ENCODE assay signal across 8 cellular contexts in genomic region chr14:64879635-64880381, GRCh38. TPM values are rescaled to one million over a fixed set of nuclear protein-coding genes. Genes with fewer than 3 reads are reported as not detected.
DNase-seq lines count a peak whose midpoint lies in the region; ATAC-seq, FAIRE-seq and TF ChIP-seq lines count a peak whose summit lies in the region.

Gene SPTB, minus strand, starts transcription at chr14:64879907. Its CDS starts 56,813 bp downstream, at chr14:64823094.

- ATAC-seq in A549 (peak; percentile 72 to 73), GM19438 (IDR thresholded peaks at IDR 0.05; ENCODE audit: low read depth, unreplicated experiment) (peak; percentile 45), natural killer cell (peak; percentile 44 to 72 (median 68))
- peak; percentile 81 for ATAC-seq in activated CD8-positive, alpha-beta memory T cell treated with anti-CD3 and anti-CD28 coated beads, Interleukin-2, amount 10 ng/mL, durations not matched to agents 7 days and 5 days

- no peaks in the 10 kb centered on the region for H3K36me3 Mint-ChIP-seq in activated CD8-positive, alpha-beta memory T cell treated with anti-CD3 and anti-CD28 coated beads, Interleukin-2, amount 10 ng/mL, durations not matched to agents 7 days and 5 days
- H3K36me3 Mint-ChIP-seq in natural killer cell: no peaks in the 10 kb centered on the region

- peak within 1 kb of the TSS; percentile 97 for H3K4me2 ChIP-seq in A549
- H3K4me2 ChIP-seq in endothelial cell of umbilical vein (ENCODE audit: insufficient read depth, low read length): peak within 1 kb of the TSS; percentile 70

- CTCF ChIA-PET in A549 (lab: Yijun Ruan, JAX) (interaction anchor here (0.7 to 7.9 kb wide), 13 partner anchors 10 to 115 kb away, joined by 3 to 86 read pairs (median 4); no protein-coding TSS in a partner anchor), endothelial cell of umbilical vein (lab: Charles Lee) (interaction anchor here (1.8 to 7.4 kb wide), 3 partner anchors 11 to 56 kb away, joined by 6 to 84 read pairs (median 8); no protein-coding TSS in a partner anchor)
- CTCF ChIA-PET in activated CD8-positive, alpha-beta memory T cell treated with anti-CD3 and anti-CD28 coated beads, Interleukin-2, amount 10 ng/mL, durations not matched to agents 7 days and 5 days (lab: Charles Lee): interaction anchor here (0.7 to 5.6 kb wide), 6 partner anchors 11 to 107 kb away, joined by 3 to 42 read pairs (median 4); no protein-coding TSS in a partner anchor

- no peaks in the 10 kb centered on the region for H3K9me3 Mint-ChIP-seq in activated CD8-positive, alpha-beta memory T cell treated with anti-CD3 and anti-CD28 coated beads, Interleukin-2, amount 10 ng/mL, durations not matched to agents 7 days and 5 days (ENCODE audit: low read depth)
- no peaks in the 10 kb centered on the region for H3K9me3 Mint-ChIP-seq in natural killer cell

- WGBS in A549 (ENCODE audit: missing lambda C conversion rate): no CpG with 5 or more reads among the region's 68 CpGs

- intact Hi-C loops in endothelial cell of umbilical vein (cut with micrococcal nuclease): no loop called here
- intact Hi-C loops in natural killer cell (cut with micrococcal nuclease): no loop called here

- no peaks in the 10 kb centered on the region for H3K9me1 ChIP-seq in endothelial cell of umbilical vein (replicated peaks; ENCODE audit: control insufficient read depth, extremely low read depth, insufficient read depth, low read length)

- H3K27ac ChIP-seq in A549 (peak within 1 kb of the TSS; percentile 65 to 82), endothelial cell of umbilical vein (ENCODE audit: insufficient read depth, low read depth, low read length) (no peak within 1 kb of the TSS)

- H3K4me3 Mint-ChIP-seq in activated CD8-positive, alpha-beta memory T cell treated with anti-CD3 and anti-CD28 coated beads, Interleukin-2, amount 10 ng/mL, durations not matched to agents 7 days and 5 days: peak within 1 kb of the TSS; percentile 73
- peak within 1 kb of the TSS; percentile 85 for H3K4me3 Mint-ChIP-seq in natural killer cell

- no peak for TF ChIP-seq EP300 in A549 (IDR thresholded peaks at IDR 0.05)

- dilution Hi-C loops in endothelial cell of umbilical vein (cut with MboI; ENCODE audit: extremely low pct_ligation_motif_present, low sequenced_read_pairs): no loop called here

- no peaks in the 10 kb centered on the region for H3K79me2 ChIP-seq in endothelial cell of umbilical vein (ENCODE audit: control insufficient read depth, insufficient read depth, low read length)

- BruUV-seq in endothelial cell of umbilical vein (replicated peaks; lab: Mats Ljungman, UMichigan): no TSS peak

- TF ChIP-seq CTCF in A549 (IDR thresholded peaks at IDR 0.05): peak; percentile 14; the same call in 1 of the 3 replicates
- no peak for TF ChIP-seq CTCF in endothelial cell of umbilical vein (IDR thresholded peaks at IDR 0.05; ENCODE audit: extremely low read depth in 1 of 2, insufficient read depth in 1 of 2, low read depth in 1 of 2, low read length in 2 of 2)
- TF ChIP-seq CTCF in natural killer cell (IDR thresholded peaks at IDR 0.05): no peak

- H3K9ac ChIP-seq in endothelial cell of umbilical vein (replicated peaks; ENCODE audit: extremely low read depth, insufficient read depth, low read length): no peak within 1 kb of the TSS

- DNase-seq in A549 (ENCODE audit: low read depth in 1 of 2, low spot score in 1 of 2): peak in 1 of 2 experiments; percentile 30
- peak; percentile 33 for DNase-seq in NCI-H2196 treated with DMSO at 0.1 percent for 48 hours (lab: John Stamatoyannopoulos, UW; ENCODE audit: unreplicated experiment)
- DNase-seq in activated CD8-positive, alpha-beta memory T cell treated with anti-CD3 and anti-CD28 coated beads, Interleukin-2, amount 10 ng/mL, durations not matched to agents 7 days and 5 days: peak; percentile 67
- DNase-seq in endothelial cell of umbilical vein (ENCODE audit: low read depth, low spot score): no peak
- DNase-seq in natural killer cell: no peak
- peak; percentile 61 for DNase-seq in stimulated activated naive CD4-positive, alpha-beta T cell treated with Interleukin-2 at 50 U/mL for 16 hours (lab: John Stamatoyannopoulos, UW)
- no peak for DNase-seq in T1000 (lab: John Stamatoyannopoulos, UW)

- peaks cover 13% of the 10 kb centered on the region for H3K4me1 Mint-ChIP-seq in activated CD8-positive, alpha-beta memory T cell treated with anti-CD3 and anti-CD28 coated beads, Interleukin-2, amount 10 ng/mL, durations not matched to agents 7 days and 5 days
- H3K4me1 Mint-ChIP-seq in natural killer cell: peaks cover 0 to 7% of the 10 kb centered on the region in 2 donors

- H3K9me3 ChIP-seq in A549 (no peaks in the 10 kb centered on the region), endothelial cell of umbilical vein (replicated peaks; ENCODE audit: control insufficient read depth, insufficient read depth, low read length) (no peaks in the 10 kb centered on the region)

- peak within 1 kb of the TSS; percentile 73 for H2AFZ ChIP-seq in endothelial cell of umbilical vein (ENCODE audit: low read depth, low read length)

- H3K4me1 ChIP-seq in A549 (no peaks in the 10 kb centered on the region), endothelial cell of umbilical vein (ENCODE audit: control insufficient read depth, extremely low read depth, insufficient read depth, low read length) (peaks cover 2% of the 10 kb centered on the region)

- no peak for TF ChIP-seq POLR2A in A549 (IDR thresholded peaks at IDR 0.05; ENCODE audit: low read length)
- TF ChIP-seq POLR2A in endothelial cell of umbilical vein (IDR thresholded peaks at IDR 0.05; ENCODE audit: low read depth, low read length): no peak

- no peak for FAIRE-seq in A549 (lab: Jason Lieb, UNC)
- FAIRE-seq in endothelial cell of umbilical vein (lab: Jason Lieb, UNC): no peak

- peaks cover 50 to 84% of the 10 kb centered on the region in 2 experiments for H3K27me3 ChIP-seq in endothelial cell of umbilical vein (ENCODE audit: control insufficient read depth in 2 of 2, insufficient read depth in 2 of 2, low read length in 2 of 2)

- H3K27ac Mint-ChIP-seq in activated CD8-positive, alpha-beta memory T cell treated with anti-CD3 and anti-CD28 coated beads, Interleukin-2, amount 10 ng/mL, durations not matched to agents 7 days and 5 days: no peak within 1 kb of the TSS
- no peak within 1 kb of the TSS for H3K27ac Mint-ChIP-seq in natural killer cell

- TF ChIP-seq RAD21 in A549 (conservative IDR thresholded peaks at IDR 0.05 in 1 of 2, IDR thresholded peaks at IDR 0.05 in 1 of 2): no peak

- H3K4me3 ChIP-seq in A549 (peak within 1 kb of the TSS; percentile 85), endothelial cell of umbilical vein (replicated peaks in 1 of 3; ENCODE audit: insufficient read depth in 1 of 3, low read depth in 1 of 3, low read length in 3 of 3) (peak within 1 kb of the TSS; percentile 34 to 40 (median 35))

- peaks cover 79% of the 10 kb centered on the region for H3K27me3 Mint-ChIP-seq in activated CD8-positive, alpha-beta memory T cell treated with anti-CD3 and anti-CD28 coated beads, Interleukin-2, amount 10 ng/mL, durations not matched to agents 7 days and 5 days
- peaks cover 39 to 54% of the 10 kb centered on the region in 2 donors for H3K27me3 Mint-ChIP-seq in natural killer cell (ENCODE audit: low read depth in 2 of 2)

- H3K36me3 ChIP-seq in endothelial cell of umbilical vein (ENCODE audit: control insufficient read depth in 2 of 2, extremely low read depth in 1 of 2, insufficient read depth in 2 of 2, low read length in 2 of 2): no peaks in the 10 kb centered on the region

- H4K20me1 ChIP-seq in endothelial cell of umbilical vein (replicated peaks; ENCODE audit: control insufficient read depth, extremely low read depth, insufficient read depth, low read length): no peaks in the 10 kb centered on the region

- POLR2A ChIA-PET in A549 (lab: Yijun Ruan, JAX): interaction anchor here (0.7 to 0.9 kb wide), 3 partner anchors 81 to 354 kb away, joined by 3 read pairs; partner anchors contain the start of gene HSPA2
- POLR2A ChIA-PET in endothelial cell of umbilical vein (lab: Charles Lee): no interaction called here

TF ChIP-seq in A549, 52 proteins besides CTCF, POLR2A, EP300 and RAD21 (continues in another document):
- no peak for TF ChIP-seq MAZ (IDR thresholded peaks at IDR 0.05; ENCODE audit: borderline replicate concordance, low read depth, low read length)
- no peak for TF ChIP-seq NPAS2 (CRISPR knock-in tag; IDR thresholded peaks at IDR 0.05; ENCODE audit: borderline replicate concordance)

TF ChIP-seq in endothelial cell of umbilical vein, 7 proteins besides CTCF, POLR2A, EP300 and RAD21:
- TF ChIP-seq FOS (IDR thresholded peaks at IDR 0.05; ENCODE audit: borderline replicate concordance, insufficient read depth, low read length) (no peak), MYC (IDR thresholded peaks at IDR 0.05; ENCODE audit: low read depth, low read length) (no peak), JUN (IDR thresholded peaks at IDR 0.05; ENCODE audit: borderline replicate concordance, insufficient read depth, insufficient read length, low read depth) (no peak), GATA2 (IDR thresholded peaks at IDR 0.05; ENCODE audit: insufficient read depth, insufficient read length, low read depth, low read length) (no peak), EZH2 (IDR thresholded peaks at IDR 0.05; ENCODE audit: borderline replicate concordance, low read depth, low read length, severe bottlenecking) (peak; percentile 16)
- TF ChIP-seq, protein P1, sequence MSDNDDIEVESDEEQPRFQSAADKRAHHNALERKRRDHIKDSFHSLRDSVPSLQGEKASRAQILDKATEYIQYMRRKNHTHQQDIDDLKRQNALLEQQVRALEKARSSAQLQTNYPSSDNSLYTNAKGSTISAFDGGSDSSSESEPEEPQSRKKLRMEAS (IDR thresholded peaks at IDR 0.05; ENCODE audit: insufficient read depth, insufficient read length): no peak

RNA-seq across cellular contexts. Expression of gene SPTB, which starts in this region (rescaled TPM):
- polyA plus RNA-seq in A549 (2011; rRNA removed): 0.24 and 0.27 TPM in 2 replicates
- 0.26 and 0.33 TPM in 2 replicates for polyA plus RNA-seq in A549 (2012; cell fraction: cytosol; rRNA removed)
- polyA plus RNA-seq in A549 (2012; cell fraction: nucleus; rRNA removed): 0.70 and 0.91 TPM in 2 replicates
- polyA plus RNA-seq in A549 (2017; fragmentation: RNase III; extraction: RNeasy Plus Mini Kit Qiagen cat#74134 plus additional on column Dnase treatment): 1.4 to 2.1 TPM (median 1.9 TPM) in 3 replicates
- polyA minus RNA-seq in A549 (2011; rRNA and poly(A)+ RNA removed): 0.17 and 1.2 TPM in 2 replicates
- total RNA-seq in activated CD8-positive, alpha-beta memory T cell treated with anti-CD3 and anti-CD28 coated beads, Interleukin-2, amount 10 ng/mL, durations not matched to agents 7 days and 5 days: not detected
- 0.07 TPM in 1 of 2 replicates, not detected in the other for total RNA-seq in endothelial cell of umbilical vein
- polyA plus RNA-seq in endothelial cell of umbilical vein: 0.02 and 0.03 TPM in 2 replicates
- polyA plus RNA-seq in endothelial cell of umbilical vein (2011; cell fraction: cytosol; rRNA removed): 0.04 and 0.05 TPM in 2 replicates
- 0.01 and 0.08 TPM in 2 replicates for polyA plus RNA-seq in endothelial cell of umbilical vein (2011; cell fraction: nucleus; rRNA removed)
- not detected in 2 replicates for polyA plus RNA-seq in endothelial cell of umbilical vein (2012)
- polyA minus RNA-seq in endothelial cell of umbilical vein: 0.13 TPM in 1 of 2 replicates, not detected in the other
- not detected for polyA minus RNA-seq in endothelial cell of umbilical vein (2011; cell fraction: cytosol; rRNA and poly(A)+ RNA removed)
- 0.10 TPM in 1 of 2 replicates, not detected in the other for polyA minus RNA-seq in endothelial cell of umbilical vein (2011; cell fraction: nucleus; rRNA and poly(A)+ RNA removed)
- under 1 TPM; 0.07 to 0.59 (median 0.13) TPM for total RNA-seq in natural killer cell

Comparison
In these comparisons a context has a peak if more than half of its experiments do, and no peak if none do; other contexts are left out.
1. Peak in DNase-seq and ATAC-seq in activated CD8-positive, alpha-beta memory T cell treated with anti-CD3 and anti-CD28 coated beads, Interleukin-2, amount 10 ng/mL, durations not matched to agents 7 days and 5 days; RNA of the gene not detected or under 1 TPM.
2. Peak in ATAC-seq in natural killer cell; RNA of the gene not detected or under 1 TPM.
3. DNase-seq: peak in NCI-H2196 treated with DMSO at 0.1 percent for 48 hours (single experiment) and stimulated activated naive CD4-positive, alpha-beta T cell treated with Interleukin-2 at 50 U/mL for 16 hours (single experiment); none in endothelial cell of umbilical vein (single experiment), natural killer cell (single experiment) and T1000 (single experiment).
4. Peak in every context shown above with its lines, with median percentiles within 50 percentile points of each other: ATAC-seq.